In genomic region chr6:2949536-2950083, GRCh38 we compare ENCODE assay signal across 1 cellular context.
TF ChIP-seq lines count a peak whose summit lies in the region.

No MANE protein-coding gene starts in this region.

TF ChIP-seq in GM23338, 12 proteins besides CTCF, POLR2A, EP300 and RAD21 (continued from another document):
- TF ChIP-seq ZNF462 (CRISPR knock-in tag; IDR thresholded peaks at IDR 0.05) (no peak), JUNB (IDR thresholded peaks at IDR 0.05; ENCODE audit: unreplicated experiment) (no peak), ZNF114 (CRISPR knock-in tag; IDR thresholded peaks at IDR 0.05) (no peak), EZH2 (IDR thresholded peaks at IDR 0.05; ENCODE audit: low read depth, unreplicated experiment) (no peak), REST (IDR thresholded peaks at IDR 0.05; ENCODE audit: unreplicated experiment) (no peak), NANOG (IDR thresholded peaks at IDR 0.05; ENCODE audit: borderline replicate concordance) (no peak), ETS1 (IDR thresholded peaks at IDR 0.05) (no peak), STAT1 (IDR thresholded peaks at IDR 0.05; ENCODE audit: unreplicated experiment) (no peak), ZNF331 (CRISPR knock-in tag; IDR thresholded peaks at IDR 0.05; ENCODE audit: low read depth) (no peak), POLR2AphosphoS5 (IDR thresholded peaks at IDR 0.05; ENCODE audit: low read depth) (no peak)
